In genomic region chr21:41605934-41606285, GRCh38 we compare ENCODE assay signal across 1 cellular context.
TF ChIP-seq lines count a peak whose summit lies in the region.

No MANE protein-coding gene starts in this region.

TF ChIP-seq in HepG2, 621 proteins besides CTCF, POLR2A, EP300 and RAD21 (continued from another document and continues in another):
- TF ChIP-seq MAX (IDR thresholded peaks at IDR 0.05) (no peak), ZNF883 (CRISPR knock-in tag; IDR thresholded peaks at IDR 0.05; ENCODE audit: not compliant biosample characterization) (no peak), ZNF569 (CRISPR knock-in tag; IDR thresholded peaks at IDR 0.05; ENCODE audit: borderline replicate concordance) (no peak), HINFP (CRISPR knock-in tag; IDR thresholded peaks at IDR 0.05; ENCODE audit: low read depth) (no peak), ZBTB8A (CRISPR knock-in tag; IDR thresholded peaks at IDR 0.05; ENCODE audit: borderline replicate concordance, low read depth) (no peak), ZNF18 (CRISPR knock-in tag; IDR thresholded peaks at IDR 0.05; ENCODE audit: insufficient replicate concordance) (no peak), ERF (CRISPR knock-in tag; IDR thresholded peaks at IDR 0.05) (0 out of 2 replicates have a peak, but pooled peaks have one; percentile 2), RARG (CRISPR knock-in tag; IDR thresholded peaks at IDR 0.05; ENCODE audit: low read depth) (no peak), MAZ (IDR thresholded peaks at IDR 0.05; ENCODE audit: borderline replicate concordance, low read depth, low read length) (no peak), MAZ (CRISPR knock-in tag; IDR thresholded peaks at IDR 0.05; ENCODE audit: low read depth) (no peak; the same call in 1 of the 2 replicates), ZNF350 (CRISPR knock-in tag; IDR thresholded peaks at IDR 0.05; ENCODE audit: borderline replicate concordance, low read depth) (peak; percentile 7; the same call in 1 of the 2 replicates), SKI (IDR thresholded peaks at IDR 0.05; ENCODE audit: partially characterized antibody) (no peak), ZNF263 (CRISPR knock-in tag; IDR thresholded peaks at IDR 0.05) (no peak), GABPB1 (CRISPR knock-in tag; IDR thresholded peaks at IDR 0.05) (0 out of 2 replicates have a peak, but pooled peaks have one; percentile 2), MTA1 (CRISPR knock-in tag; IDR thresholded peaks at IDR 0.05; ENCODE audit: borderline replicate concordance) (0 out of 2 replicates have a peak, but pooled peaks have one; percentile 4), MLXIP (CRISPR knock-in tag; IDR thresholded peaks at IDR 0.05; ENCODE audit: borderline replicate concordance) (no peak), HMG20B (CRISPR knock-in tag; conservative IDR thresholded peaks at IDR 0.05) (no peak), ZFP90 (CRISPR knock-in tag; IDR thresholded peaks at IDR 0.05; ENCODE audit: borderline replicate concordance) (no peak), ZNF576 (CRISPR knock-in tag; IDR thresholded peaks at IDR 0.05) (no peak), NFATC3 (CRISPR knock-in tag; IDR thresholded peaks at IDR 0.05) (no peak), GTF2F1 (IDR thresholded peaks at IDR 0.05; ENCODE audit: low read length) (no peak), DDIT3 (CRISPR knock-in tag; IDR thresholded peaks at IDR 0.05) (no peak), ZNF687 (CRISPR knock-in tag; IDR thresholded peaks at IDR 0.05) (peak; percentile 36; the same call in 1 of the 2 replicates), CBFB (CRISPR knock-in tag; IDR thresholded peaks at IDR 0.05) (no peak), TOPORS (CRISPR knock-in tag; IDR thresholded peaks at IDR 0.05) (peak; percentile 17; the same call in 1 of the 2 replicates), ZNF703 (CRISPR knock-in tag; IDR thresholded peaks at IDR 0.05; ENCODE audit: borderline replicate concordance) (no peak), ZNF382 (CRISPR knock-in tag; IDR thresholded peaks at IDR 0.05; ENCODE audit: borderline replicate concordance) (no peak), ZNF318 (CRISPR knock-in tag; IDR thresholded peaks at IDR 0.05) (no peak), POGK (CRISPR knock-in tag; conservative IDR thresholded peaks at IDR 0.05) (no peak), FOXP4 (CRISPR knock-in tag; IDR thresholded peaks at IDR 0.05) (no peak), ZNF670 (CRISPR knock-in tag; IDR thresholded peaks at IDR 0.05; ENCODE audit: borderline replicate concordance) (0 out of 2 replicates have a peak, but pooled peaks have one; percentile 17)
